Comparison of ENCODE assay signal across 18 cellular contexts in the genomic region with DNA sequence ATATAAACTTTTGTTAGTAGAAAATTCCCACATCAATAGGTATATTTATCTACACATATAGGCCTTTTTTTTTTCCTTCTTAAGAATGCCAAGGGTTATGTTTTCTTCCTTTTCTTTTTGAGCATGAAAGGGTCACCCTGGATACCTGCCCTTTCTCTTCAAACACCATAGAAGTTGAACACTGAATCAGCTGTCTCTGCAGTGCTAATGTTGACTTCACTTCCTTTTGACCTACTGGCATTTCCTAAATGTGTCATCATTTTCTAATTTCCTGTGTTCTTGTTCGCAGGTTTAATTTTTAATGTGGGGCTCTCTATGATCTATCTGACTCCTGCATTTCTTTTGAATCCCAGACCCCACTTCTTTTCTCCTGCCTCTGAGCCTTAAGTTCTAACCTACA.
A peak's percentile ranks its signal among the peaks of the same experiment; 100 is the strongest.
DNase-seq lines count a peak whose midpoint lies in the region; ATAC-seq and TF ChIP-seq lines count a peak whose summit lies in the region.
"Had no signal": no experiment of that assay in that cellular context is flagged by ENCODE, and none has a peak within 500 bp of the region (broad histone marks: within the 10 kb centered on the region; RNA-seq: fewer than 3 reads in every experiment).

No MANE protein-coding gene starts in this region.

- H3K27ac ChIP-seq in CD8-positive, alpha-beta memory T cell (ENCODE audit: low read depth, low read length), result no peak overlapping the region
- H3K27ac ChIP-seq in OCI-LY3 (ENCODE audit: low read length), result no peak overlapping the region
- H3K27ac ChIP-seq in mesenchymal stem cell (ENCODE audit: low read length, poor library complexity, severe bottlenecking), result peak overlapping the region; percentile 36
- H3K27ac ChIP-seq in gastroesophageal sphincter, result no peak overlapping the region
- H3K27ac ChIP-seq: epithelial cell of prostate, neutrophil, right atrium auricular region had no signal

- no peak overlapping the region for H4K91ac ChIP-seq in mesenchymal stem cell (ENCODE audit: low read length)

- H3K4ac ChIP-seq in mesenchymal stem cell (ENCODE audit: low read depth in 1 of 2, low read length in 2 of 2), result no peak overlapping the region

- H2AFZ ChIP-seq in OCI-LY3 (ENCODE audit: low read depth, low read length) (0 out of 2 replicates have a peak overlapping the region, but pooled peaks have one; percentile 28), mesenchymal stem cell (ENCODE audit: low read depth, low read length) (no peak overlapping the region)

- H2BK12ac ChIP-seq in mesenchymal stem cell (ENCODE audit: low read length in 2 of 2), result no peak overlapping the region

- no peak overlapping the region for H2BK5ac ChIP-seq in mesenchymal stem cell (ENCODE audit: low read depth, low read length, poor library complexity, severe bottlenecking)

- CTCF ChIA-PET in CD8-positive, alpha-beta memory T cell (lab: Charles Lee), result no interaction called here

- H3K4me2 ChIP-seq in OCI-LY3 (ENCODE audit: low read length), result no peak overlapping the region
- H3K4me2 ChIP-seq in mesenchymal stem cell (ENCODE audit: low read length, poor library complexity, severe bottlenecking), result no peak overlapping the region

- H3K4me1 ChIP-seq in CD8-positive, alpha-beta memory T cell (ENCODE audit: insufficient read depth, low read length), result no peaks in the 10 kb centered on the region
- no peaks in the 10 kb centered on the region for H3K4me1 ChIP-seq in OCI-LY3 (ENCODE audit: low read length)
- H3K4me1 ChIP-seq in mesenchymal stem cell (ENCODE audit: control insufficient read depth, insufficient read depth, low read depth, low read length), result no peaks in the 10 kb centered on the region
- H3K4me1 ChIP-seq in gastroesophageal sphincter, result no peaks in the 10 kb centered on the region
- H3K4me1 ChIP-seq: right atrium auricular region had no signal

- no peak for TF ChIP-seq POLR2A in gastroesophageal sphincter (IDR thresholded peaks at IDR 0.05)

- no peak overlapping the region for H3K23ac ChIP-seq in mesenchymal stem cell (ENCODE audit: low read length in 2 of 2)

- no peak for TF ChIP-seq EP300 in gastroesophageal sphincter (IDR thresholded peaks at IDR 0.05)

- peaks cover 4% of the 10 kb centered on the region for H3K79me1 ChIP-seq in mesenchymal stem cell (replicated peaks; ENCODE audit: low read length, poor library complexity, severe bottlenecking)

- no peak overlapping the region for H4K8ac ChIP-seq in mesenchymal stem cell (ENCODE audit: low read length)

- H2BK120ac ChIP-seq in mesenchymal stem cell (ENCODE audit: low read depth, low read length), result no peak overlapping the region

- no peaks in the 10 kb centered on the region for H3K79me2 ChIP-seq in OCI-LY3 (ENCODE audit: low read length)

- no peak overlapping the region for H3K14ac ChIP-seq in mesenchymal stem cell (ENCODE audit: low read length in 2 of 2)

- ATAC-seq in gastroesophageal sphincter, result no peak

- POLR2A ChIA-PET in CD8-positive, alpha-beta memory T cell (lab: Charles Lee), result no interaction called here

- no peaks in the 10 kb centered on the region for H4K20me1 ChIP-seq in OCI-LY3 (ENCODE audit: insufficient read depth, low read length)

- H3K36me3 Mint-ChIP-seq in CD8-positive, alpha-beta memory T cell, result no peaks in the 10 kb centered on the region
- peaks cover under 1% of the 10 kb centered on the region for H3K36me3 Mint-ChIP-seq in chondrocyte (ENCODE audit: low read depth)

- H3K9ac ChIP-seq in OCI-LY3 (ENCODE audit: low read length), result no peak overlapping the region
- no peak overlapping the region for H3K9ac ChIP-seq in mesenchymal stem cell (ENCODE audit: low read length)

- H3K27me3 ChIP-seq in CD8-positive, alpha-beta memory T cell (ENCODE audit: insufficient read depth, low read length, poor library complexity, severe bottlenecking), result no peaks in the 10 kb centered on the region
- no peaks in the 10 kb centered on the region for H3K27me3 ChIP-seq in OCI-LY3 (ENCODE audit: low read depth, low read length)
- H3K27me3 ChIP-seq in mesenchymal stem cell (ENCODE audit: control insufficient read depth in 1 of 2, insufficient read depth in 1 of 2, low read length in 2 of 2), result no peaks in the 10 kb centered on the region
- no peaks in the 10 kb centered on the region for H3K27me3 ChIP-seq in gastroesophageal sphincter
- H3K27me3 ChIP-seq: neutrophil, right atrium auricular region had no signal

- H3K9me3 ChIP-seq in CD8-positive, alpha-beta memory T cell (ENCODE audit: low read length), result no peaks in the 10 kb centered on the region
- H3K9me3 ChIP-seq in OCI-LY3 (ENCODE audit: insufficient read depth, low read length) (no peaks in the 10 kb centered on the region), mesenchymal stem cell (ENCODE audit: control insufficient read depth, low read length) (no peaks in the 10 kb centered on the region), gastroesophageal sphincter (no peaks in the 10 kb centered on the region)
- H3K9me3 ChIP-seq: neutrophil, right atrium auricular region had no signal

- H3K4me1 Mint-ChIP-seq in CD8-positive, alpha-beta memory T cell, result peaks cover 0 to 15% (median 11%) of the 10 kb centered on the region in 3 donors
- H3K4me1 Mint-ChIP-seq in chondrocyte (ENCODE audit: low read depth), result peaks cover 23% of the 10 kb centered on the region
- H3K4me1 Mint-ChIP-seq: B cell had no signal

- no peak overlapping the region for H2AK5ac ChIP-seq in mesenchymal stem cell (ENCODE audit: low read length, severe bottlenecking)

- no peaks in the 10 kb centered on the region for H3K36me3 ChIP-seq in CD8-positive, alpha-beta memory T cell (ENCODE audit: insufficient read depth, low read length)
- H3K36me3 ChIP-seq in OCI-LY3 (replicated peaks; ENCODE audit: low read depth, low read length), result no peaks in the 10 kb centered on the region
- H3K36me3 ChIP-seq in mesenchymal stem cell (ENCODE audit: control insufficient read depth in 1 of 2, insufficient read depth in 2 of 2, low read depth in 1 of 2, low read length in 2 of 2), result no peaks in the 10 kb centered on the region
- no peaks in the 10 kb centered on the region for H3K36me3 ChIP-seq in gastroesophageal sphincter
- H3K36me3 ChIP-seq: neutrophil, right atrium auricular region had no signal

- 24% methylated on average over 1 of the region's 1 CpG for WGBS in mesenchymal stem cell
- WGBS in gastroesophageal sphincter (ENCODE audit: low coverage in 1 of 2), 2 donors, result 50 to 86% methylated on average over 1 of the region's 1 CpG

- peak overlapping the region in 5 of 7 donors; percentile 11 to 32 (median 26) for H3K4me3 Mint-ChIP-seq in CD8-positive, alpha-beta memory T cell
- H3K4me3 Mint-ChIP-seq in chondrocyte (ENCODE audit: unreplicated experiment), result no peak overlapping the region
- H3K4me3 Mint-ChIP-seq: B cell had no signal

- peaks cover 0 to 12% (median 3%) of the 10 kb centered on the region in 5 donors for H3K9me3 Mint-ChIP-seq in CD8-positive, alpha-beta memory T cell
- H3K9me3 Mint-ChIP-seq in chondrocyte (ENCODE audit: low read depth), result peaks cover 2% of the 10 kb centered on the region

- DNase-seq in CD8-positive, alpha-beta memory T cell, result no peak
- DNase-seq in chondrocyte (ENCODE audit: low spot score) (no peak), mesenchymal stem cell (no peak), NOMO-1 treated with dmso at 0.1 percent for 144 hours (lab: John Stamatoyannopoulos, UW; ENCODE audit: unreplicated experiment) (no peak), NCI-H2029 treated with DMSO at 0.1 percent for 48 hours (lab: John Stamatoyannopoulos, UW) (no peak), C1 segment of cervical spinal cord (lab: John Stamatoyannopoulos, UW) (no peak)
- DNase-seq: activated CD8-positive, alpha-beta memory T cell treated with anti-CD3 and anti-CD28 coated beads for 24 hours; GOT3; midbrain; NCI-H187; NCI-H510A; substantia nigra had no signal

- H2BK15ac ChIP-seq in mesenchymal stem cell (ENCODE audit: low read depth, poor library complexity, severe bottlenecking), result no peak overlapping the region

- no peak for TF ChIP-seq CTCF in OCI-LY3 (IDR thresholded peaks at IDR 0.05; ENCODE audit: low read depth, low read length)
- TF ChIP-seq CTCF in chondrocyte (IDR thresholded peaks at IDR 0.05), result no peak
- TF ChIP-seq CTCF in gastroesophageal sphincter (IDR thresholded peaks at IDR 0.05), result no peak

- no peak overlapping the region for H3K4me3 ChIP-seq in CD8-positive, alpha-beta memory T cell (ENCODE audit: low read length)
- H3K4me3 ChIP-seq in OCI-LY3 (ENCODE audit: low read length), result no peak overlapping the region
- H3K4me3 ChIP-seq in mesenchymal stem cell (ENCODE audit: insufficient read depth in 1 of 2, low read depth in 1 of 2, low read length in 2 of 2), result no peak overlapping the region
- no peak overlapping the region for H3K4me3 ChIP-seq in gastroesophageal sphincter
- H3K4me3 ChIP-seq: right atrium auricular region had no signal

- peak overlapping the region in 7 of 8 donors; percentile 15 to 92 (median 58) for H3K27ac Mint-ChIP-seq in CD8-positive, alpha-beta memory T cell
- H3K27ac Mint-ChIP-seq in chondrocyte (ENCODE audit: unreplicated experiment), result peak overlapping the region; percentile 63
- H3K27ac Mint-ChIP-seq: B cell had no signal

- H3K27me3 Mint-ChIP-seq in CD8-positive, alpha-beta memory T cell, result peaks cover 0 to 3% of the 10 kb centered on the region in 2 donors
- no peaks in the 10 kb centered on the region for H3K27me3 Mint-ChIP-seq in chondrocyte (ENCODE audit: low read depth)
- H3K27me3 Mint-ChIP-seq: B cell had no signal

- no peak overlapping the region for H3K18ac ChIP-seq in mesenchymal stem cell (ENCODE audit: low read depth in 1 of 2, low read length in 2 of 2)
